Comparison of ENCODE assay signal across 20 cellular contexts in the genomic region with DNA sequence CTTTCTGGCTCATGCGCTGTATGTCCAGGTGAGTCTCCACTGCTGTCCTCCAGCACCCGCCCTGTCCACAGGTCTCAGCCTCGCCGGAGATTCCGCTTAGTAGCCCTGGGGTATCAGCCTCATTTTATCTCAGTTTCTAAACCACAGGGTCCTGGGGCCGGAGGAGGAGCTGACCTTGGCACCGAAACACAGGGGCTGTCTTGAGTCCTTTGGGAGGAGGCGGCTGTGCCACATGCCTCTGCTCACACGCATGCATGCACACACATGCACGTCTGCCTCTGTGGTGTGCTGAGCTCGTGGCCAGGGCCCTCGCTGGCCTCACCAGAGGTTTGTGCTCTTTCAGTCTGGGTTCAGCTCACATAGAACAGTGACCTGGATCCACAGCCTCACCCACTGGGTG. TPM values are rescaled to one million over a fixed set of nuclear protein-coding genes. Genes with fewer than 3 reads are reported as not detected.
A peak's percentile ranks its signal among the peaks of the same experiment; 100 is the strongest.
DNase-seq lines count a peak whose midpoint lies in the region; ATAC-seq and TF ChIP-seq lines count a peak whose summit lies in the region.
"Had no signal": no experiment of that assay in that cellular context is flagged by ENCODE, and none has a peak within 500 bp of the region (broad histone marks: within the 10 kb centered on the region; RNA-seq: fewer than 3 reads in every experiment).

No MANE protein-coding gene starts in this region.

- no peak overlapping the region for H3K27ac Mint-ChIP-seq in osteocyte (ENCODE audit: unreplicated experiment)
- H3K27ac Mint-ChIP-seq: CD4-positive, alpha-beta memory T cell had no signal

- H3K36me3 Mint-ChIP-seq in osteocyte (ENCODE audit: unreplicated experiment) = peaks cover 7% of the 10 kb centered on the region
- H3K36me3 Mint-ChIP-seq: CD4-positive, alpha-beta memory T cell had no signal

- peaks cover 4% of the 10 kb centered on the region for H3K4me1 Mint-ChIP-seq in osteocyte (ENCODE audit: unreplicated experiment)
- H3K4me1 Mint-ChIP-seq: CD14-positive monocyte had no signal

- H3K27ac ChIP-seq in upper lobe of right lung (no peak overlapping the region), caudate nucleus (ENCODE audit: low read depth, low read length) (no peak overlapping the region)
- H3K27ac ChIP-seq: 22Rv1, A549, GM23248 had no signal

- H3K4me3 ChIP-seq in upper lobe of right lung = no peak overlapping the region
- H3K4me3 ChIP-seq: A549, GM12878, GM23248, HAP-1 had no signal

- peak; percentile 57 for DNase-seq in activated effector memory CD4-positive, alpha-beta T cell treated with anti-CD3 and anti-CD28 coated beads, Interleukin-2, amount 50 U/mL, for 16 hours
- DNase-seq in activated effector memory CD4-positive, alpha-beta T cell treated with Interleukin-2 at 50 U/mL for 16 hours = no peak
- DNase-seq in osteocyte (ENCODE audit: extremely low spot score, unreplicated experiment) (peak; percentile 67), sciatic nerve (ENCODE audit: low spot score) (peak; percentile 44), upper lobe of right lung (no peak), caudate nucleus (lab: John Stamatoyannopoulos, UW) (no peak)
- DNase-seq: AML-193; CD4-positive, alpha-beta memory T cell; DMS53; DND-41; EL; GM23248 had no signal

- no peaks in the 10 kb centered on the region for H3K27me3 Mint-ChIP-seq in osteocyte (ENCODE audit: unreplicated experiment)
- H3K27me3 Mint-ChIP-seq: CD4-positive, alpha-beta memory T cell had no signal

- H3K4me3 Mint-ChIP-seq in osteocyte (ENCODE audit: unreplicated experiment) = no peak overlapping the region
- H3K4me3 Mint-ChIP-seq: CD14-positive monocyte; CD4-positive, alpha-beta memory T cell had no signal

- intact Hi-C loops in sciatic nerve (cut with DNase I) = no loop called here
- intact Hi-C loops in upper lobe of right lung (cut with DNase I) = no loop called here

- TF ChIP-seq CTCF in osteocyte (IDR thresholded peaks at IDR 0.05) = no peak
- no peak for TF ChIP-seq CTCF in upper lobe of right lung (IDR thresholded peaks at IDR 0.05)

- ATAC-seq in sciatic nerve (peak; percentile 10), upper lobe of right lung (peak; percentile 5), HG02981 (IDR thresholded peaks at IDR 0.05; ENCODE audit: unreplicated experiment) (no peak), GM18867 (IDR thresholded peaks at IDR 0.05; ENCODE audit: unreplicated experiment) (no peak)
- ATAC-seq: A549, GM12878, HepG2 had no signal

- no peaks in the 10 kb centered on the region for H3K36me3 ChIP-seq in upper lobe of right lung

- no peaks in the 10 kb centered on the region for H3K9me3 ChIP-seq in upper lobe of right lung
- H3K9me3 ChIP-seq: A549, HAP-1 had no signal

- no peaks in the 10 kb centered on the region for H3K4me1 ChIP-seq in upper lobe of right lung

- no peaks in the 10 kb centered on the region for H3K9me3 Mint-ChIP-seq in osteocyte (ENCODE audit: unreplicated experiment)
- H3K9me3 Mint-ChIP-seq: CD14-positive monocyte had no signal

- H3K27me3 ChIP-seq in upper lobe of right lung = no peaks in the 10 kb centered on the region

RNA-seq across cellular contexts. Expression of gene TRIP13, which starts 23.3 kb away (rescaled TPM):
- total RNA-seq in osteocyte (4.1 and 6.9 TPM in 2 replicates), sciatic nerve (0.89 TPM), upper lobe of right lung (0.81 TPM)

RNA-seq across cellular contexts. Expression of gene BRD9, which starts 23.3 kb away (rescaled TPM):
- total RNA-seq in osteocyte (38.2 and 39.4 TPM in 2 replicates), sciatic nerve (38.5 TPM), upper lobe of right lung (33.8 TPM)

Comparison
In these comparisons a context has a peak if more than half of its experiments do, and no peak if none do; other contexts are left out.
1. DNase-seq: peak in activated effector memory CD4-positive, alpha-beta T cell treated with anti-CD3 and anti-CD28 coated beads, Interleukin-2, amount 50 U/mL, for 16 hours (single experiment), osteocyte (single experiment) and sciatic nerve (single experiment); none in activated effector memory CD4-positive, alpha-beta T cell treated with Interleukin-2 at 50 U/mL for 16 hours (single experiment), upper lobe of right lung (single experiment) and caudate nucleus (0 of 61).
2. ATAC-seq: peak in sciatic nerve (single experiment) and upper lobe of right lung (single experiment); none in HG02981 (single experiment) and GM18867 (single experiment).